ENCODE assay signal across 27 cellular contexts in the genomic region with DNA sequence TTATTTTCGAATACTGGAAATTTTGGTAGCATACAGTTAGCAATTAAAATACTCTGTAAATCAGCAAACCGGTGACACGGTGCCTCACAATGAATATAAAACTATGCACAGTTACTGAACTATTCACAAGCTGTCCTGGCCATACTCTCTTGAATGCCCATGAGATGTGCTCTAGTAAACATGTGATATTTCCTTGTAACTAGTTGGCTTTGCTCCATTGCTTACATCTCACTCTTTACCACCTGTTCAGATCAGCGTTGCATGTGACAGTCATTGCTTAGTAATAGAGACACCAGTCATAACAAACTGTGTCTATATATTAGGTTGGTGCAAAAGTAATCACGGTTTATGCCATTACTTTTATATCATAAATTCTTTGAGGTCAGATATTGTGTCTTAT.
DNase-seq lines count a peak whose midpoint lies in the region; ATAC-seq, FAIRE-seq and TF ChIP-seq lines count a peak whose summit lies in the region.
"Had no signal": no experiment of that assay in that cellular context is flagged by ENCODE, and none has a peak within 500 bp of the region (broad histone marks: within the 10 kb centered on the region; RNA-seq: fewer than 3 reads in every experiment).

No MANE protein-coding gene starts in this region.

- no peaks in the 10 kb centered on the region for H3K27me3 Mint-ChIP-seq in T-helper 2 cell treated with Interferon-gamma antibody and Interleukin-4, amounts not matched to agents 5 μg/mL and 100 μg/mL, for 36 hours (ENCODE audit: low read depth)
- H3K27me3 Mint-ChIP-seq: CD4-positive, CD25-positive, alpha-beta regulatory T cell had no signal

- no peak for TF ChIP-seq EP300 in HepG2 (IDR thresholded peaks at IDR 0.05; ENCODE audit: low read depth in 2 of 2, low read length in 2 of 2)
- TF ChIP-seq EP300 in HepG2 (CRISPR knock-in tag; IDR thresholded peaks at IDR 0.05; ENCODE audit: borderline replicate concordance), result no peak

- DNase-seq in HepG2 (ENCODE audit: low spot score), result no peak
- no peak for DNase-seq in right lobe of liver
- peak; percentile 64 for DNase-seq in epithelial cell of proximal tubule (ENCODE audit: low read depth)
- DNase-seq in mucosa of descending colon, result no peak
- no peak for DNase-seq in T-helper 2 cell treated with Interferon-gamma antibody and Interleukin-4, amounts not matched to agents 5 μg/mL and 100 μg/mL, for 36 hours (ENCODE audit: low spot score)
- DNase-seq in HPDE6-E6E7 (ENCODE audit: extremely low spot score), result no peak
- DNase-seq in EL, result no peak
- DNase-seq: 8988T; CD4-positive, CD25-positive, alpha-beta regulatory T cell; DMS79; KBM-7; MG63; NCI-H1105 treated with DMSO at 0.1 percent for 48 hours; NCI-H146; NCI-H1930; NCI-H2107; NCI-H524; NCI-H774; NK-92 treated with Interleukin-12 subunit alpha and Interleukin-12 subunit beta, amount 100 ng/mL, for 24 hours; PC-3 had no signal

- CTCF ChIA-PET in HepG2 (lab: Yijun Ruan, JAX; ENCODE audit: low intra/inter-chr PET ratio, low total read pairs), result no interaction called here

- no peak overlapping the region for H3K4me3 Mint-ChIP-seq in T-helper 2 cell treated with Interferon-gamma antibody and Interleukin-4, amounts not matched to agents 5 μg/mL and 100 μg/mL, for 36 hours
- H3K4me3 Mint-ChIP-seq: CD4-positive, CD25-positive, alpha-beta regulatory T cell had no signal

- BruUV-seq in HepG2 (replicated peaks; lab: Mats Ljungman, UMichigan), result no TSS peak

- H3K27ac ChIP-seq in HepG2 (ENCODE audit: extremely low read length, insufficient read depth, low read length) (no peak overlapping the region), right lobe of liver (no peak overlapping the region)
- H3K27ac ChIP-seq: SJCRH30 had no signal

- ATAC-seq in HepG2 (no peak), right lobe of liver (no peak), mucosa of descending colon (peak; percentile 32), GM19463 (IDR thresholded peaks at IDR 0.05; ENCODE audit: unreplicated experiment) (no peak)
- ATAC-seq: HCT116, PC-3, Right ventricle myocardium inferior, SK-N-SH treated with all-trans-retinoic acid at 6 μM for 48 hours had no signal

- H4K20me1 ChIP-seq in HepG2 (ENCODE audit: insufficient read depth, low read length), result no peaks in the 10 kb centered on the region

- H3K9ac ChIP-seq in HepG2 (ENCODE audit: insufficient read depth, low read depth, low read length), result no peak overlapping the region

- H3K79me2 ChIP-seq in HepG2 (ENCODE audit: insufficient read depth, low read length), result no peaks in the 10 kb centered on the region

- no peak overlapping the region for H2AFZ ChIP-seq in HepG2 (ENCODE audit: low read length)

- H3K4me1 Mint-ChIP-seq in T-helper 2 cell treated with Interferon-gamma antibody and Interleukin-4, amounts not matched to agents 5 μg/mL and 100 μg/mL, for 36 hours (ENCODE audit: low read depth), result no peaks in the 10 kb centered on the region
- H3K4me1 Mint-ChIP-seq: CD4-positive, CD25-positive, alpha-beta regulatory T cell had no signal

- intact Hi-C loops in HepG2 (cut with micrococcal nuclease; ENCODE audit: unreplicated experiment) (no loop called here), right lobe of liver (cut with DNase I) (no loop called here), mucosa of descending colon (cut with DNase I, micrococcal nuclease) (no loop called here)

- TF ChIP-seq CTCF in HepG2 (CRISPR knock-in tag; IDR thresholded peaks at IDR 0.05) (no peak), right lobe of liver (IDR thresholded peaks at IDR 0.05) (no peak), epithelial cell of proximal tubule (conservative IDR thresholded peaks at IDR 0.05; ENCODE audit: low read depth, low read length) (no peak), mucosa of descending colon (IDR thresholded peaks at IDR 0.05) (no peak)

- no peak for FAIRE-seq in HepG2 (lab: Jason Lieb, UNC)
- FAIRE-seq: D721Med, GM12892 had no signal

- H3K9me3 Mint-ChIP-seq in T-helper 2 cell treated with Interferon-gamma antibody and Interleukin-4, amounts not matched to agents 5 μg/mL and 100 μg/mL, for 36 hours, result peaks cover 6% of the 10 kb centered on the region

- no peak overlapping the region for H3K27ac Mint-ChIP-seq in T-helper 2 cell treated with Interferon-gamma antibody and Interleukin-4, amounts not matched to agents 5 μg/mL and 100 μg/mL, for 36 hours
- H3K27ac Mint-ChIP-seq: CD4-positive, CD25-positive, alpha-beta regulatory T cell had no signal

- TF ChIP-seq POLR2A in HepG2 (IDR thresholded peaks at IDR 0.05; ENCODE audit: insufficient read depth in 1 of 2, low read depth in 2 of 2, low read length in 2 of 2) (no peak), right lobe of liver (IDR thresholded peaks at IDR 0.05) (no peak)

- H3K36me3 ChIP-seq in HepG2 (replicated peaks in 1 of 2; ENCODE audit: control insufficient read depth in 1 of 2, insufficient read depth in 2 of 2, low read length in 2 of 2), result no peaks in the 10 kb centered on the region
- no peaks in the 10 kb centered on the region for H3K36me3 ChIP-seq in right lobe of liver
- no peaks in the 10 kb centered on the region for H3K36me3 ChIP-seq in mucosa of descending colon (ENCODE audit: low read depth)
- H3K36me3 ChIP-seq: MG63, SJCRH30 had no signal

- H3K4me2 ChIP-seq in HepG2 (ENCODE audit: low read depth, low read length), result no peak overlapping the region

- H3K27me3 ChIP-seq in HepG2 (ENCODE audit: control insufficient read depth in 1 of 2, insufficient read depth in 2 of 2, low read length in 2 of 2) (no peaks in the 10 kb centered on the region), right lobe of liver (no peaks in the 10 kb centered on the region)
- H3K27me3 ChIP-seq: MG63, SJCRH30 had no signal

- in situ Hi-C loops in HepG2 (cut with HindIII; ENCODE audit: extremely low pct_ligation_motif_present, low pct_unique_long_range_greater_than_20kb), result no loop called here

- H3K4me3 ChIP-seq in HepG2 (replicated peaks in 1 of 3; ENCODE audit: insufficient read depth in 1 of 3, low read depth in 2 of 3, low read length in 3 of 3), result no peak overlapping the region
- H3K4me3 ChIP-seq in right lobe of liver, result no peak overlapping the region
- H3K4me3 ChIP-seq in epithelial cell of proximal tubule (ENCODE audit: low read depth, low read length), result no peak overlapping the region
- H3K4me3 ChIP-seq in mucosa of descending colon, result no peak overlapping the region
- H3K4me3 ChIP-seq: MG63, SJCRH30 had no signal

- POLR2A ChIA-PET in HepG2 (lab: Yijun Ruan, JAX), result no interaction called here

- no peaks in the 10 kb centered on the region for H3K36me3 Mint-ChIP-seq in T-helper 2 cell treated with Interferon-gamma antibody and Interleukin-4, amounts not matched to agents 5 μg/mL and 100 μg/mL, for 36 hours (ENCODE audit: low read depth)
- H3K36me3 Mint-ChIP-seq: CD4-positive, CD25-positive, alpha-beta regulatory T cell had no signal

- H3K9me3 ChIP-seq in HepG2 (ENCODE audit: low read length) (no peaks in the 10 kb centered on the region), right lobe of liver (no peaks in the 10 kb centered on the region), mucosa of descending colon (no peaks in the 10 kb centered on the region)
- H3K9me3 ChIP-seq: MG63, SJCRH30 had no signal

- WGBS in HepG2 (ENCODE audit: low lambda C conversion rate), result 32% methylated on average over 5 of the region's 5 CpGs
- WGBS in right lobe of liver (ENCODE audit: insufficient coverage, low coverage, low lambda C conversion rate, missing lambda C conversion rate), result 53% methylated on average over 5 of the region's 5 CpGs

- H3K4me1 ChIP-seq in HepG2 (ENCODE audit: insufficient read depth, low read length), result no peaks in the 10 kb centered on the region
- H3K4me1 ChIP-seq in right lobe of liver, result peaks cover 0 to 15% (median 0%) of the 10 kb centered on the region in 4 donors
- H3K4me1 ChIP-seq in mucosa of descending colon (ENCODE audit: low read depth), result no peaks in the 10 kb centered on the region

- no peak for TF ChIP-seq RAD21 in HepG2 (CRISPR knock-in tag; IDR thresholded peaks at IDR 0.05)

TF ChIP-seq in HepG2, 621 proteins besides CTCF, POLR2A, EP300 and RAD21 (continues in another document):
- no peak for TF ChIP-seq TGIF2 (CRISPR knock-in tag; IDR thresholded peaks at IDR 0.05)
- TF ChIP-seq ZNF615 (CRISPR knock-in tag; IDR thresholded peaks at IDR 0.05; ENCODE audit: borderline replicate concordance), result no peak
- TF ChIP-seq, protein P1, sequence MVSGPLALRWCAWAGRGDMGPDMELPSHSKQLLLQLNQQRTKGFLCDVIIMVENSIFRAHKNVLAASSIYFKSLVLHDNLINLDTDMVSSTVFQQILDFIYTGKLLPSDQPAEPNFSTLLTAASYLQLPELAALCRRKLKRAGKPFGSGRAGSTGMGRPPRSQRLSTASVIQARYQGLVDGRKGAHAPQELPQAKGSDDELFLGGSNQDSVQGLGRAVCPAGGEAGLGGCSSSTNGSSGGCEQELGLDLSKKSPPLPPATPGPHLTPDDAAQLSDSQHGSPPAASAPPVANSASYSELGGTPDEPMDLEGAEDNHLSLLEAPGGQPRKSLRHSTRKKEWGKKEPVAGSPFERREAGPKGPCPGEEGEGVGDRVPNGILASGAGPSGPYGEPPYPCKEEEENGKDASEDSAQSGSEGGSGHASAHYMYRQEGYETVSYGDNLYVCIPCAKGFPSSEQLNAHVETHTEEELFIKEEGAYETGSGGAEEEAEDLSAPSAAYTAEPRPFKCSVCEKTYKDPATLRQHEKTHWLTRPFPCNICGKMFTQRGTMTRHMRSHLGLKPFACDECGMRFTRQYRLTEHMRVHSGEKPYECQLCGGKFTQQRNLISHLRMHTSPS (CRISPR knock-in tag; IDR thresholded peaks at IDR 0.05; ENCODE audit: low read depth), result no peak
- TF ChIP-seq ZFY (CRISPR knock-in tag; IDR thresholded peaks at IDR 0.05), result no peak
